In the genomic region with DNA sequence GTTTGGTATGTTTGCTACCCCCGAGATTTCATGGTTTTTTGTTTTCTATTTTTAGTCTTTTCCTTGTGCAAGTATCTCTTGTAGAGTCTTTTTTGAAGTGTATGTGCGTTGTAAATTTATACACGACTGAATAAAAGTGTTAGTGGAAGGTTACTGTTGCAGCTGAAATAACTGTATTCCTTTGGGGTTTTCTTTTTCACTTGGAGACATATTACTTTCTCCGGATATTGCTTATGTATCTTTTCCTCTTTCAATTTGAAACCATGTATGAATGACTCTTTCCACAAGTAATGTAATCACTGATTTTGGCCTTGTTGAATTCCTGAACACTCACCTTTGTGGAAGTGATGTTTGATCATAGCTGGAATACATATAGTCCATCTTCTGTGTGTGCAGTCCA, we compare ENCODE assay signal across 8 cellular contexts. TPM values are rescaled to one million over a fixed set of nuclear protein-coding genes. Genes with fewer than 3 reads are reported as not detected.
DNase-seq lines count a peak whose midpoint lies in the region; ATAC-seq, FAIRE-seq and TF ChIP-seq lines count a peak whose summit lies in the region.

No MANE protein-coding gene starts in this region.

- H4K91ac ChIP-seq in trophoblast cell (ENCODE audit: low read depth, low read length) = no peak overlapping the region

- peaks cover 1% of the 10 kb centered on the region; the same call in 1 of the 2 replicates for H3K36me3 ChIP-seq in PC-3 (ENCODE audit: low read depth, low read length)
- H3K36me3 ChIP-seq in endothelial cell of umbilical vein (ENCODE audit: control insufficient read depth in 2 of 2, extremely low read depth in 1 of 2, insufficient read depth in 2 of 2, low read length in 2 of 2) = no peaks in the 10 kb centered on the region
- H3K36me3 ChIP-seq in trophoblast cell (ENCODE audit: control insufficient read depth in 1 of 2, insufficient read depth in 2 of 2, low read length in 2 of 2) = peaks cover 0 to 2% of the 10 kb centered on the region in 2 experiments

- H2BK120ac ChIP-seq in trophoblast cell (ENCODE audit: insufficient read depth, low read length, poor library complexity) = no peak overlapping the region

- POLR2A ChIA-PET in PC-3 (lab: Charles Lee; ENCODE audit: unreplicated experiment) (no interaction called here), endothelial cell of umbilical vein (lab: Charles Lee) (interaction anchor here (0.6 to 0.9 kb wide), 2 partner anchors 68 to 70 kb away, joined by 3 to 4 read pairs; partner anchors contain the start of gene ABCB10)

- no peaks in the 10 kb centered on the region for H3K9me2 ChIP-seq in PC-3 (replicated peaks; ENCODE audit: low read length)

- no peak for TF ChIP-seq POLR2A in endothelial cell of umbilical vein (IDR thresholded peaks at IDR 0.05; ENCODE audit: low read depth, low read length)

- H3K27ac ChIP-seq in PC-3 (ENCODE audit: low read length) (no peak overlapping the region), endothelial cell of umbilical vein (ENCODE audit: insufficient read depth, low read depth, low read length) (no peak overlapping the region), trophoblast cell (ENCODE audit: low read depth, low read length) (no peak overlapping the region)

- no peaks in the 10 kb centered on the region for H3K27me3 Mint-ChIP-seq in progenitor cell of endocrine pancreas

- no peak for TF ChIP-seq CTCF in PC-3 (conservative IDR thresholded peaks at IDR 0.05; ENCODE audit: low read depth, low read length)
- TF ChIP-seq CTCF in endothelial cell of umbilical vein (IDR thresholded peaks at IDR 0.05; ENCODE audit: extremely low read depth in 1 of 2, insufficient read depth in 1 of 2, low read depth in 1 of 2, low read length in 2 of 2) = no peak
- no peak for TF ChIP-seq CTCF in progenitor cell of endocrine pancreas (IDR thresholded peaks at IDR 0.05; ENCODE audit: unreplicated experiment)

- H2AFZ ChIP-seq in PC-3 (ENCODE audit: low read length) (peak overlapping the region; percentile 96; the same call in 1 of the 2 replicates), endothelial cell of umbilical vein (ENCODE audit: low read depth, low read length) (no peak overlapping the region), trophoblast cell (ENCODE audit: insufficient read depth, low read length, poor library complexity) (no peak overlapping the region)

- H3K4ac ChIP-seq in trophoblast cell (ENCODE audit: low read depth, low read length) = no peak overlapping the region

- H3K4me3 ChIP-seq in GM08714 (ENCODE audit: low read length) (peak overlapping the region; percentile 95; the same call in 1 of the 2 replicates), PC-3 (ENCODE audit: low read length) (peak overlapping the region; percentile 99), endothelial cell of umbilical vein (replicated peaks in 1 of 3; ENCODE audit: insufficient read depth in 1 of 3, low read depth in 1 of 3, low read length in 3 of 3) (peak overlapping the region; percentile 71 to 98 (median 96)), trophoblast cell (ENCODE audit: low read depth, low read length) (no peak overlapping the region)

- H3K79me1 ChIP-seq in trophoblast cell (ENCODE audit: low read length) = peaks cover 4% of the 10 kb centered on the region

- no peaks in the 10 kb centered on the region for H3K9me1 ChIP-seq in endothelial cell of umbilical vein (replicated peaks; ENCODE audit: control insufficient read depth, extremely low read depth, insufficient read depth, low read length)

- CTCF ChIA-PET in PC-3 (lab: Charles Lee) = interaction anchor here (0.6 kb wide), 1 partner anchor 68 kb away, joined by 3 read pairs; the partner anchor contains the start of gene ABCB10
- CTCF ChIA-PET in endothelial cell of umbilical vein (lab: Charles Lee) = interaction anchor here (1.0 to 7.4 kb wide), 4 partner anchors 66 to 588 kb away, joined by 3 to 69 read pairs (median 4); partner anchors contain the start of gene ABCB10

- H4K12ac ChIP-seq in trophoblast cell (ENCODE audit: low read depth, low read length) = no peak overlapping the region

- H3K36me3 Mint-ChIP-seq in progenitor cell of endocrine pancreas (ENCODE audit: insufficient read depth) = peaks cover 4% of the 10 kb centered on the region

- peaks cover 59% of the 10 kb centered on the region for H4K20me1 ChIP-seq in PC-3 (ENCODE audit: low read length)
- H4K20me1 ChIP-seq in endothelial cell of umbilical vein (replicated peaks; ENCODE audit: control insufficient read depth, extremely low read depth, insufficient read depth, low read length) = no peaks in the 10 kb centered on the region

- ATAC-seq in PC-3 (no peak), HG03159 (IDR thresholded peaks at IDR 0.05; ENCODE audit: unreplicated experiment) (no peak)

- H3K9ac ChIP-seq in PC-3 (ENCODE audit: low read length) (peak overlapping the region; percentile 97), endothelial cell of umbilical vein (replicated peaks; ENCODE audit: extremely low read depth, insufficient read depth, low read length) (peak overlapping the region; percentile 70), trophoblast cell (ENCODE audit: low read length) (no peak overlapping the region)

- peak overlapping the region; percentile 94 for H3K4me3 Mint-ChIP-seq in progenitor cell of endocrine pancreas (ENCODE audit: low read depth)

- no peak overlapping the region for H2AK5ac ChIP-seq in trophoblast cell (ENCODE audit: low read length)

- H3K9me3 ChIP-seq in PC-3 (ENCODE audit: low read length) (no peaks in the 10 kb centered on the region), endothelial cell of umbilical vein (replicated peaks; ENCODE audit: control insufficient read depth, insufficient read depth, low read length) (no peaks in the 10 kb centered on the region), trophoblast cell (ENCODE audit: insufficient read depth, low read depth, low read length) (no peaks in the 10 kb centered on the region)

- H2BK5ac ChIP-seq in trophoblast cell (ENCODE audit: low read depth, low read length, poor library complexity) = no peak overlapping the region

- no peak overlapping the region for H3K18ac ChIP-seq in trophoblast cell (ENCODE audit: low read length)

- WGBS in trophoblast cell (ENCODE audit: extremely low coverage, insufficient coverage, insufficient read length) = no CpG with 5 or more reads among the region's 4 CpGs

- dilution Hi-C loops in endothelial cell of umbilical vein (cut with MboI; ENCODE audit: extremely low pct_ligation_motif_present, low sequenced_read_pairs) = no loop called here

- DNase-seq in PC-3 (no peak), endothelial cell of umbilical vein (ENCODE audit: low read depth, low spot score) (peak; percentile 5), progenitor cell of endocrine pancreas (ENCODE audit: low spot score, unreplicated experiment) (no peak), trophoblast cell (no peak), NCI-H1417 (lab: John Stamatoyannopoulos, UW) (no peak), GDM1 (lab: John Stamatoyannopoulos, UW) (no peak)

- H3K4me2 ChIP-seq in PC-3 (ENCODE audit: low read length) = peak overlapping the region; percentile 84
- peak overlapping the region; percentile 79 for H3K4me2 ChIP-seq in endothelial cell of umbilical vein (ENCODE audit: insufficient read depth, low read length)
- H3K4me2 ChIP-seq in trophoblast cell (ENCODE audit: low read length) = no peak overlapping the region

- no peak for FAIRE-seq in endothelial cell of umbilical vein (lab: Jason Lieb, UNC)

- no peak overlapping the region for H2BK12ac ChIP-seq in trophoblast cell (ENCODE audit: low read length)

- no peaks in the 10 kb centered on the region for H3K9me3 Mint-ChIP-seq in progenitor cell of endocrine pancreas (ENCODE audit: low read depth)

- H4K8ac ChIP-seq in trophoblast cell (ENCODE audit: low read depth, low read length) = no peak overlapping the region

- peaks cover 25% of the 10 kb centered on the region for H3K4me1 Mint-ChIP-seq in progenitor cell of endocrine pancreas (ENCODE audit: low read depth)

- H3K27ac Mint-ChIP-seq in progenitor cell of endocrine pancreas = peak overlapping the region; percentile 97

- no peaks in the 10 kb centered on the region for H3F3A ChIP-seq in PC-3 (ENCODE audit: low read length, unreplicated experiment)

- H3K27me3 ChIP-seq in PC-3 (ENCODE audit: low read length) (no peaks in the 10 kb centered on the region), endothelial cell of umbilical vein (ENCODE audit: control insufficient read depth in 2 of 2, insufficient read depth in 2 of 2, low read length in 2 of 2) (no peaks in the 10 kb centered on the region), trophoblast cell (ENCODE audit: insufficient read depth, low read length) (no peaks in the 10 kb centered on the region)

- no peak overlapping the region for H3K14ac ChIP-seq in trophoblast cell (ENCODE audit: low read length)

- BruUV-seq in PC-3 (replicated peaks; lab: Mats Ljungman, UMichigan) (TSS peak; percentile 52), endothelial cell of umbilical vein (replicated peaks; lab: Mats Ljungman, UMichigan) (no TSS peak)

- H3K79me2 ChIP-seq in PC-3 (ENCODE audit: low read length) = peaks cover 92% of the 10 kb centered on the region
- H3K79me2 ChIP-seq in endothelial cell of umbilical vein (ENCODE audit: control insufficient read depth, insufficient read depth, low read length) = peaks cover 87% of the 10 kb centered on the region
- peaks cover 13% of the 10 kb centered on the region for H3K79me2 ChIP-seq in trophoblast cell (ENCODE audit: control insufficient read depth, insufficient read depth, low read length, poor library complexity)

- H3K4me1 ChIP-seq in PC-3 (ENCODE audit: insufficient read depth, low read length) (peaks cover 26% of the 10 kb centered on the region), endothelial cell of umbilical vein (ENCODE audit: control insufficient read depth, extremely low read depth, insufficient read depth, low read length) (peaks cover 16% of the 10 kb centered on the region), trophoblast cell (ENCODE audit: control insufficient read depth in 1 of 2, insufficient read depth in 2 of 2, low read length in 2 of 2) (peaks cover 2 to 3% of the 10 kb centered on the region in 2 experiments)

- intact Hi-C loops in PC-3 (cut with micrococcal nuclease) = no loop called here
- intact Hi-C loops in endothelial cell of umbilical vein (cut with micrococcal nuclease) = no loop called here

- no peak overlapping the region for H3K23ac ChIP-seq in trophoblast cell (ENCODE audit: low read length)

RNA-seq across cellular contexts. Expression of gene URB2, which starts 1.0 kb away (rescaled TPM):
- 24.0 and 26.2 TPM in 2 replicates for total RNA-seq in PC-3 (2014; rRNA removed)
- 12.4 and 12.7 TPM in 2 replicates for total RNA-seq in endothelial cell of umbilical vein
- 4.3 and 4.7 TPM in 2 replicates for polyA plus RNA-seq in endothelial cell of umbilical vein
- polyA plus RNA-seq in endothelial cell of umbilical vein (2011; cell fraction: cytosol; rRNA removed) = 4.7 and 4.8 TPM in 2 replicates
- polyA plus RNA-seq in endothelial cell of umbilical vein (2011; cell fraction: nucleus; rRNA removed) = 9.7 and 10.6 TPM in 2 replicates
- 4.8 and 7.2 TPM in 2 replicates for polyA plus RNA-seq in endothelial cell of umbilical vein (2012)
- 14.9 and 15.4 TPM in 2 replicates for polyA minus RNA-seq in endothelial cell of umbilical vein
- polyA minus RNA-seq in endothelial cell of umbilical vein (2011; cell fraction: cytosol; rRNA and poly(A)+ RNA removed) = 20.4 TPM
- polyA minus RNA-seq in endothelial cell of umbilical vein (2011; cell fraction: nucleus; rRNA and poly(A)+ RNA removed) = 12.4 and 16.0 TPM in 2 replicates
- 16.2 and 16.5 TPM in 2 replicates for total RNA-seq in progenitor cell of endocrine pancreas
- 5.9 and 6.4 TPM in 2 replicates for polyA plus RNA-seq in trophoblast cell (2013)

RNA-seq across cellular contexts. Expression of gene TAF5L, which starts 1.1 kb away (rescaled TPM):
- total RNA-seq in PC-3 (2014; rRNA removed) (24.2 and 28.3 TPM in 2 replicates), endothelial cell of umbilical vein (20.3 and 24.8 TPM in 2 replicates), progenitor cell of endocrine pancreas (21.0 and 21.4 TPM in 2 replicates)
- polyA plus RNA-seq in endothelial cell of umbilical vein = 19.7 and 21.1 TPM in 2 replicates
- 20.0 and 21.0 TPM in 2 replicates for polyA plus RNA-seq in endothelial cell of umbilical vein (2011; cell fraction: cytosol; rRNA removed)
- polyA plus RNA-seq in endothelial cell of umbilical vein (2011; cell fraction: nucleus; rRNA removed) = 29.7 and 30.2 TPM in 2 replicates
- 12.1 and 17.9 TPM in 2 replicates for polyA plus RNA-seq in endothelial cell of umbilical vein (2012)
- 31.6 and 42.2 TPM in 2 replicates for polyA minus RNA-seq in endothelial cell of umbilical vein
- 16.0 TPM for polyA minus RNA-seq in endothelial cell of umbilical vein (2011; cell fraction: cytosol; rRNA and poly(A)+ RNA removed)
- 15.8 and 22.1 TPM in 2 replicates for polyA minus RNA-seq in endothelial cell of umbilical vein (2011; cell fraction: nucleus; rRNA and poly(A)+ RNA removed)
- 26.1 and 27.2 TPM in 2 replicates for polyA plus RNA-seq in trophoblast cell (2013)
